Comparison of ENCODE assay signal across 1 cellular context in genomic region chr2:44680983-44681481, GRCh38.
A peak's percentile ranks its signal among the peaks of the same experiment; 100 is the strongest.
TF ChIP-seq lines count a peak whose summit lies in the region.

No MANE protein-coding gene starts in this region.

TF ChIP-seq in SK-N-SH treated with all-trans-retinoic acid at 6 μM for 48 hours, 23 proteins besides CTCF, POLR2A, EP300 and RAD21 (continued from another document):
- peak; percentile 87 for TF ChIP-seq TSHZ2 (CRISPR knock-in tag; IDR thresholded peaks at IDR 0.05)
- peak; percentile 95 for TF ChIP-seq TCF4 (CRISPR knock-in tag; IDR thresholded peaks at IDR 0.05; ENCODE audit: borderline replicate concordance)
- TF ChIP-seq ESRRG (CRISPR knock-in tag; IDR thresholded peaks at IDR 0.05) = no peak
- 0 out of 2 replicates have a peak, but pooled peaks have one; percentile 16 for TF ChIP-seq BACH2 (CRISPR knock-in tag; IDR thresholded peaks at IDR 0.05; ENCODE audit: borderline replicate concordance)
- no peak for TF ChIP-seq ZFP3 (CRISPR knock-in tag; IDR thresholded peaks at IDR 0.05)
- no peak for TF ChIP-seq GLIS3 (CRISPR knock-in tag; IDR thresholded peaks at IDR 0.05)
- no peak for TF ChIP-seq ZC3H10 (CRISPR knock-in tag; IDR thresholded peaks at IDR 0.05)
- TF ChIP-seq ARNTL (CRISPR knock-in tag; IDR thresholded peaks at IDR 0.05; ENCODE audit: borderline replicate concordance, low read depth) = 0 out of 2 replicates have a peak, but pooled peaks have one; percentile 32
- peak; percentile 13; the same call in 1 of the 2 replicates for TF ChIP-seq CREB5 (CRISPR knock-in tag; IDR thresholded peaks at IDR 0.05; ENCODE audit: low read depth)
- TF ChIP-seq ISL1 (CRISPR knock-in tag; IDR thresholded peaks at IDR 0.05) = peak; percentile 95
- no peak for TF ChIP-seq OSR1 (CRISPR knock-in tag; IDR thresholded peaks at IDR 0.05)
